25 cellular contexts compared by ENCODE assay signal in the genomic region with DNA sequence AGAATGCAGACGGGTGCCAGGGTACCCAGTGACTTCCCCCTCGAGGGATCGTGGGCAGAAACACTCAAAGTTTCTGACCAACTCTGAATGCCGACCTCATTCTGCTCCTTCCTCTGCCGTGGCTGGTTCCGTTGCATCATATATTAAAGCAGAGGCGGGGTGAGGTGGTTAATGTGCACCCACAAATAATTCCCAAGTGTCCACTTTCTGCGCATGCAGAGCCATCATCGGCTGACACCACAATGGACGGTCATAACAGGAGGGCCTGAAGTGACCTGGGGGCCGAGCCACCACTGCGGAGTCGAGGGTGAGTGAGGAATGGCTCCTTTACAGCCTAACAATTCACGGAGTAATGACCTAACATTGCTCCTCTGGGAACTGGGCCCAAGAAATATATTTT. TPM values are rescaled to one million over a fixed set of nuclear protein-coding genes. Genes with fewer than 3 reads are reported as not detected.
"Had no signal": no experiment of that assay in that cellular context is flagged by ENCODE, and none has a peak within 500 bp of the region (broad histone marks: within the 10 kb centered on the region; RNA-seq: fewer than 3 reads in every experiment).

No MANE protein-coding gene starts in this region.

- H3K27me3 ChIP-seq: right atrium auricular region, suprapubic skin, tibial nerve, uterus had no signal

- ATAC-seq: activated CD4-positive, alpha-beta T cell treated with anti-CD3 and anti-CD28 coated beads for 36 hours; activated T-cell treated with anti-CD3 and anti-CD28 coated beads, Interleukin-2, amount 50 U/mL, for 4 hours; mucosa of descending colon; psoas muscle; stimulated activated effector memory CD8-positive, alpha-beta T cell treated with anti-CD3 and anti-CD28 coated beads, Interleukin-12 subunit alpha, Interleukin-12 subunit beta, amount 100 ng/mL, for 72 hours had no signal

- H3K27ac ChIP-seq: psoas muscle, right atrium auricular region, stomach, suprapubic skin, tibial nerve, uterus had no signal

- H3K4me3 Mint-ChIP-seq: activated B cell treated with CpG ODN at 0.5 μM for 24 hours; activated CD4-positive, alpha-beta T cell treated with anti-CD3 and anti-CD28 coated beads for 36 hours; activated naive CD4-positive, alpha-beta T cell treated with anti-CD3 and anti-CD28 coated beads for 36 hours; activated naive CD8-positive, alpha-beta T cell treated with anti-CD3 and anti-CD28 coated beads, Interleukin-2, amount 10 ng/mL, durations not matched to agents 7 days and 5 days; activated T-cell treated with anti-CD3 and anti-CD28 coated beads, Interleukin-2, amount 50 U/mL, for 4 hours; neural crest cell; stimulated activated effector memory CD8-positive, alpha-beta T cell treated with anti-CD3 and anti-CD28 coated beads, Interleukin-12 subunit alpha, Interleukin-12 subunit beta, amount 100 ng/mL, for 72 hours; T-helper 1 cell treated with Interleukin-12 subunit alpha and Interleukin-12 subunit beta and Interleukin-4 antibody, amounts not matched to agents 30 μg/mL and 1 μg/mL, for 36 hours had no signal

- H3K36me3 ChIP-seq: right atrium auricular region, stomach, suprapubic skin, tibial nerve, uterus had no signal

- H3K27ac Mint-ChIP-seq: activated B cell treated with CpG ODN at 0.5 μM for 24 hours; activated CD4-positive, alpha-beta T cell treated with anti-CD3 and anti-CD28 coated beads for 36 hours; activated naive CD4-positive, alpha-beta T cell treated with anti-CD3 and anti-CD28 coated beads for 36 hours; activated naive CD8-positive, alpha-beta T cell treated with anti-CD3 and anti-CD28 coated beads, Interleukin-2, amount 10 ng/mL, durations not matched to agents 7 days and 5 days; stimulated activated effector memory CD8-positive, alpha-beta T cell treated with anti-CD3 and anti-CD28 coated beads, Interleukin-12 subunit alpha, Interleukin-12 subunit beta, amount 100 ng/mL, for 72 hours; T-helper 1 cell treated with Interleukin-12 subunit alpha and Interleukin-12 subunit beta and Interleukin-4 antibody, amounts not matched to agents 30 μg/mL and 1 μg/mL, for 36 hours had no signal

- H3K4me1 ChIP-seq: psoas muscle, right atrium auricular region, stomach, suprapubic skin, tibial nerve, uterus had no signal

- DNase-seq: activated B cell treated with CpG ODN at 0.5 μM for 24 hours; activated CD4-positive, alpha-beta T cell treated with anti-CD3 and anti-CD28 coated beads for 36 hours; activated CD4-positive, alpha-beta T cell treated with anti-CD3 and anti-CD28 coated beads, Interleukin-2, amount 50 U/mL, for 48 hours; activated CD8-positive, alpha-beta memory T cell treated with anti-CD3 and anti-CD28 coated beads, Interleukin-2, amount 50 U/mL, for 48 hours; activated effector memory CD4-positive, alpha-beta T cell treated with Interleukin-2 at 50 U/mL for 16 hours; activated naive CD4-positive, alpha-beta T cell treated with anti-CD3 and anti-CD28 coated beads for 36 hours; activated naive CD8-positive, alpha-beta T cell treated with anti-CD3 and anti-CD28 coated beads, Interleukin-2, amount 10 ng/mL, durations not matched to agents 7 days and 5 days; activated T-cell treated with anti-CD3 and anti-CD28 coated beads, Interleukin-2, amount 50 U/mL, for 4 hours; cortex of kidney; foreskin melanocyte; hypothalamus; left ventricle myocardium superior; mucosa of descending colon; psoas muscle; stimulated activated CD4-positive, alpha-beta T cell treated with anti-CD3 and anti-CD28 coated beads, Interleukin-1b, Interleukin-23, amount 100 ng/mL, for 48 hours; stomach; T1000; uterus had no signal

- H3K9me3 Mint-ChIP-seq: activated B cell treated with CpG ODN at 0.5 μM for 24 hours; activated naive CD4-positive, alpha-beta T cell treated with anti-CD3 and anti-CD28 coated beads for 36 hours; activated naive CD8-positive, alpha-beta T cell treated with anti-CD3 and anti-CD28 coated beads, Interleukin-2, amount 10 ng/mL, durations not matched to agents 7 days and 5 days; activated T-cell treated with anti-CD3 and anti-CD28 coated beads, Interleukin-2, amount 50 U/mL, for 4 hours; neural crest cell; stimulated activated effector memory CD8-positive, alpha-beta T cell treated with anti-CD3 and anti-CD28 coated beads, Interleukin-12 subunit alpha, Interleukin-12 subunit beta, amount 100 ng/mL, for 72 hours; T-helper 1 cell treated with Interleukin-12 subunit alpha and Interleukin-12 subunit beta and Interleukin-4 antibody, amounts not matched to agents 30 μg/mL and 1 μg/mL, for 36 hours had no signal

- H3K4me3 ChIP-seq: mucosa of descending colon, psoas muscle, right atrium auricular region, stomach, suprapubic skin, tibial nerve, uterus had no signal

- H3K36me3 Mint-ChIP-seq: activated naive CD8-positive, alpha-beta T cell treated with anti-CD3 and anti-CD28 coated beads, Interleukin-2, amount 10 ng/mL, durations not matched to agents 7 days and 5 days; stimulated activated effector memory CD8-positive, alpha-beta T cell treated with anti-CD3 and anti-CD28 coated beads, Interleukin-12 subunit alpha, Interleukin-12 subunit beta, amount 100 ng/mL, for 72 hours had no signal

- H3K9me3 ChIP-seq: mucosa of descending colon, psoas muscle, right atrium auricular region, stomach, suprapubic skin, tibial nerve, uterus had no signal

- H3K4me1 Mint-ChIP-seq: activated B cell treated with CpG ODN at 0.5 μM for 24 hours; activated CD4-positive, alpha-beta T cell treated with anti-CD3 and anti-CD28 coated beads for 36 hours; stimulated activated effector memory CD8-positive, alpha-beta T cell treated with anti-CD3 and anti-CD28 coated beads, Interleukin-12 subunit alpha, Interleukin-12 subunit beta, amount 100 ng/mL, for 72 hours had no signal

RNA-seq across cellular contexts. Expression of a gene that starts 32.9 kb away (rescaled TPM):
- total RNA-seq: activated B cell treated with CpG ODN at 0.5 μM for 24 hours; activated CD4-positive, alpha-beta T cell treated with anti-CD3 and anti-CD28 coated beads for 36 hours; activated CD8-positive, alpha-beta memory T cell treated with anti-CD3 and anti-CD28 coated beads for 36 hours; activated naive CD4-positive, alpha-beta T cell treated with anti-CD3 and anti-CD28 coated beads for 36 hours had no signal
